ENCODE assay signal across 16 cellular contexts in genomic region chr4:772776-773175, GRCh38. TPM values are rescaled to one million over a fixed set of nuclear protein-coding genes. Genes with fewer than 3 reads are reported as not detected.
DNase-seq lines count a peak whose midpoint lies in the region; ATAC-seq and TF ChIP-seq lines count a peak whose summit lies in the region.
"Had no signal": no experiment of that assay in that cellular context is flagged by ENCODE, and none has a peak within 500 bp of the region (broad histone marks: within the 10 kb centered on the region; RNA-seq: fewer than 3 reads in every experiment).

No MANE protein-coding gene starts in this region.

- H3K27ac Mint-ChIP-seq in glutamatergic neuron (ENCODE audit: unreplicated experiment): peak overlapping the region; percentile 77
- H3K27ac Mint-ChIP-seq in mesothelial cell of epicardium: no peak overlapping the region
- no peak overlapping the region for H3K27ac Mint-ChIP-seq in endothelial cell (ENCODE audit: unreplicated experiment)
- H3K27ac Mint-ChIP-seq: H9 had no signal

- TF ChIP-seq CTCF in breast epithelium (IDR thresholded peaks at IDR 0.05) (no peak), mammary epithelial cell (conservative IDR thresholded peaks at IDR 0.05 in 1 of 2, IDR thresholded peaks at IDR 0.05 in 1 of 2; ENCODE audit: extremely low read depth in 1 of 2, insufficient read depth in 1 of 2, low read depth in 1 of 2, low read length in 2 of 2) (no peak), glutamatergic neuron (IDR thresholded peaks at IDR 0.05; ENCODE audit: partially characterized antibody, unreplicated experiment) (no peak), mucosa of descending colon (IDR thresholded peaks at IDR 0.05) (no peak), upper lobe of right lung (IDR thresholded peaks at IDR 0.05) (no peak), PC-9 (conservative IDR thresholded peaks at IDR 0.05) (no peak), mesothelial cell of epicardium (IDR thresholded peaks at IDR 0.05; ENCODE audit: unreplicated experiment) (no peak), endothelial cell (IDR thresholded peaks at IDR 0.05; ENCODE audit: unreplicated experiment) (no peak)

- H3K4me1 ChIP-seq in breast epithelium (peaks cover 0 to 3% of the 10 kb centered on the region in 2 donors), mammary epithelial cell (ENCODE audit: insufficient read depth, low read length) (no peaks in the 10 kb centered on the region), mucosa of descending colon (ENCODE audit: low read depth) (peaks cover 5% of the 10 kb centered on the region), upper lobe of right lung (peaks cover 14% of the 10 kb centered on the region), PC-9 (replicated peaks; ENCODE audit: insufficient read depth) (no peaks in the 10 kb centered on the region)

- H3K27me3 ChIP-seq in breast epithelium: no peaks in the 10 kb centered on the region
- H3K27me3 ChIP-seq in mammary epithelial cell (ENCODE audit: insufficient read depth, low read length): no peaks in the 10 kb centered on the region
- H3K27me3 ChIP-seq in upper lobe of right lung: no peaks in the 10 kb centered on the region
- H3K27me3 ChIP-seq in PC-9 (ENCODE audit: insufficient read depth, low read depth): no peaks in the 10 kb centered on the region

- WGBS in mammary epithelial cell (ENCODE audit: low coverage, missing lambda C conversion rate): 79% methylated on average over 4 of the region's 8 CpGs

- H3K79me2 ChIP-seq in mammary epithelial cell (ENCODE audit: insufficient read depth, low read length) (peaks cover 86% of the 10 kb centered on the region), PC-9 (ENCODE audit: low read depth) (peaks cover 56% of the 10 kb centered on the region)

- no peaks in the 10 kb centered on the region for H3K36me3 ChIP-seq in breast epithelium
- H3K36me3 ChIP-seq in mammary epithelial cell (ENCODE audit: insufficient read depth, low read length): peaks cover 20% of the 10 kb centered on the region
- H3K36me3 ChIP-seq in mucosa of descending colon (ENCODE audit: low read depth): no peaks in the 10 kb centered on the region
- peaks cover 68% of the 10 kb centered on the region for H3K36me3 ChIP-seq in upper lobe of right lung
- H3K36me3 ChIP-seq in PC-9 (ENCODE audit: low read depth): peaks cover 36% of the 10 kb centered on the region

- no peak for DNase-seq in breast epithelium (ENCODE audit: low spot score in 2 of 2)
- no peak for DNase-seq in mammary epithelial cell
- DNase-seq in glutamatergic neuron: no peak
- DNase-seq in mucosa of descending colon: peak in 1 of 3 donors; percentile 21
- no peak for DNase-seq in upper lobe of right lung
- no peak for DNase-seq in PC-9
- DNase-seq in mesothelial cell of epicardium (ENCODE audit: low spot score in 2 of 2, unreplicated experiment in 2 of 2): no peak
- DNase-seq in endothelial cell (ENCODE audit: low spot score): no peak
- DNase-seq: activated CD4-positive, CD25-positive, alpha-beta regulatory T cell treated with anti-CD3 and anti-CD28 coated beads, Interleukin-2, amount 50 U/mL, for 72 hours; C1 segment of cervical spinal cord; H9; NCI-H1092 treated with DMSO at 0.1 percent for 48 hours; NCI-H2081; NCI-H446 treated with DMSO at 0.1 percent for 48 hours; stimulated activated CD4-positive, alpha-beta T cell treated with anti-CD3 and anti-CD28 coated beads, Interleukin-12 subunit alpha, Interleukin-12 subunit beta, amount 100 ng/mL, for 4 hours had no signal

- H3K27me3 Mint-ChIP-seq in glutamatergic neuron (ENCODE audit: unreplicated experiment): peaks cover 14% of the 10 kb centered on the region
- no peaks in the 10 kb centered on the region for H3K27me3 Mint-ChIP-seq in mesothelial cell of epicardium (ENCODE audit: low read depth)
- H3K27me3 Mint-ChIP-seq in endothelial cell (ENCODE audit: unreplicated experiment): peaks cover 6% of the 10 kb centered on the region

- H3K9me2 ChIP-seq in PC-9 (ENCODE audit: insufficient read depth): no peaks in the 10 kb centered on the region

- H3K4me1 Mint-ChIP-seq in glutamatergic neuron (ENCODE audit: low read depth, unreplicated experiment): peaks cover 27% of the 10 kb centered on the region
- peaks cover 8% of the 10 kb centered on the region for H3K4me1 Mint-ChIP-seq in mesothelial cell of epicardium
- H3K4me1 Mint-ChIP-seq in endothelial cell (ENCODE audit: unreplicated experiment): peaks cover 15% of the 10 kb centered on the region

- H3K4me3 ChIP-seq in breast epithelium (peak overlapping the region in 1 of 3 donors; percentile 21), mammary epithelial cell (replicated peaks in 1 of 3; ENCODE audit: insufficient read depth in 1 of 3, low read depth in 2 of 3, low read length in 3 of 3) (no peak overlapping the region), mucosa of descending colon (no peak overlapping the region), upper lobe of right lung (no peak overlapping the region), PC-9 (no peak overlapping the region)

- H3K27ac ChIP-seq in breast epithelium (peak overlapping the region; percentile 54 to 66), mammary epithelial cell (ENCODE audit: insufficient read depth, low read depth, low read length) (no peak overlapping the region), upper lobe of right lung (no peak overlapping the region), PC-9 (no peak overlapping the region)

- dilution Hi-C loops in mammary epithelial cell (cut with HindIII; ENCODE audit: low sequenced_read_pairs): no loop called here

- H3K4me3 Mint-ChIP-seq in glutamatergic neuron (ENCODE audit: unreplicated experiment) (peak overlapping the region; percentile 25), mesothelial cell of epicardium (no peak overlapping the region), endothelial cell (ENCODE audit: unreplicated experiment) (no peak overlapping the region)
- H3K4me3 Mint-ChIP-seq: H9 had no signal

- H3K9ac ChIP-seq in mammary epithelial cell (ENCODE audit: insufficient read depth, low read length): no peak overlapping the region

- peaks cover 52% of the 10 kb centered on the region for H3F3A ChIP-seq in PC-9 (ENCODE audit: insufficient read depth, low read depth)

- H3K36me3 Mint-ChIP-seq in glutamatergic neuron (ENCODE audit: unreplicated experiment) (peaks cover 32% of the 10 kb centered on the region), mesothelial cell of epicardium (peaks cover 36% of the 10 kb centered on the region), endothelial cell (ENCODE audit: low read depth, unreplicated experiment) (peaks cover 48% of the 10 kb centered on the region)

- H3K9me3 ChIP-seq in breast epithelium (no peaks in the 10 kb centered on the region), mammary epithelial cell (replicated peaks; ENCODE audit: insufficient read depth, low read length) (no peaks in the 10 kb centered on the region), mucosa of descending colon (no peaks in the 10 kb centered on the region), upper lobe of right lung (no peaks in the 10 kb centered on the region), PC-9 (ENCODE audit: insufficient read depth, low read depth) (no peaks in the 10 kb centered on the region)

- no peak overlapping the region for H3K4me2 ChIP-seq in mammary epithelial cell (ENCODE audit: insufficient read depth, low read depth, low read length)
- H3K4me2 ChIP-seq in PC-9: no peak overlapping the region

- H2AFZ ChIP-seq in mammary epithelial cell (ENCODE audit: low read depth, low read length) (no peak overlapping the region), PC-9 (no peak overlapping the region)

- no TSS peak for BruUV-seq in mammary epithelial cell (replicated peaks; lab: Mats Ljungman, UMichigan)
- no TSS peak for BruUV-seq in PC-9 (replicated peaks; lab: Mats Ljungman, UMichigan)

- H4K20me1 ChIP-seq in mammary epithelial cell (ENCODE audit: insufficient read depth, low read length) (peaks cover 7% of the 10 kb centered on the region), PC-9 (ENCODE audit: insufficient read depth) (peaks cover 96% of the 10 kb centered on the region)

- H3K9me3 Mint-ChIP-seq in glutamatergic neuron (ENCODE audit: unreplicated experiment) (peaks cover 22% of the 10 kb centered on the region), mesothelial cell of epicardium (no peaks in the 10 kb centered on the region), endothelial cell (ENCODE audit: unreplicated experiment) (no peaks in the 10 kb centered on the region)
- H3K9me3 Mint-ChIP-seq: H9 had no signal

- ATAC-seq in mucosa of descending colon (peak; percentile 36), upper lobe of right lung (peak; percentile 15)

- TF ChIP-seq POLR2A in breast epithelium (IDR thresholded peaks at IDR 0.05): no peak

- in situ Hi-C loops in mammary epithelial cell (cut with MboI; ENCODE audit: low sequenced_read_pairs in 2 of 2): no loop called here

- POLR2A ChIA-PET in PC-9 (lab: Charles Lee; ENCODE audit: unreplicated experiment): no interaction called here

- intact Hi-C loops in breast epithelium (cut with DNase I; ENCODE audit: low total_unique reads) (no loop called here), mammary epithelial cell (cut with micrococcal nuclease) (loop anchor here (1.0 kb wide), 1 partner anchor 9 kb away; no protein-coding TSS in a partner anchor), mucosa of descending colon (cut with DNase I, micrococcal nuclease) (no loop called here), upper lobe of right lung (cut with DNase I) (no loop called here), PC-9 (cut with micrococcal nuclease; ENCODE audit: unreplicated experiment) (no loop called here)

- CTCF ChIA-PET in mammary epithelial cell (lab: Charles Lee; ENCODE audit: low non-redundant PET) (no interaction called here), PC-9 (lab: Charles Lee) (no interaction called here)

RNA-seq across cellular contexts. Expression of gene CPLX1, which starts 53.2 kb away (rescaled TPM):
- total RNA-seq in breast epithelium: 1 to 10 TPM in 2 of 3 donors, under 1 TPM in 1; 0.16 to 2.6 (median 1.2) TPM
- 1 to 10 TPM in 1 of 2 donors, not detected in 1; 1.1 TPM for total RNA-seq in mammary epithelial cell
- polyA plus RNA-seq in mammary epithelial cell: 0.22 TPM
- polyA minus RNA-seq in mammary epithelial cell: not detected
- total RNA-seq in glutamatergic neuron (ENCODE audit: unreplicated experiment): 115 TPM
- 1 to 10 TPM; 1.9 to 3.4 (median 2.7) TPM for total RNA-seq in mucosa of descending colon
- 5.2 TPM for total RNA-seq in upper lobe of right lung
- total RNA-seq in PC-9 (2021): 2.2 and 3.9 TPM in 2 replicates
- 4.5 to 4.7 TPM (median 4.6 TPM) in 3 replicates for total RNA-seq in mesothelial cell of epicardium
- 0.46 TPM for total RNA-seq in endothelial cell (ENCODE audit: unreplicated experiment)
- total RNA-seq: LHCN-M2 had no signal

Comparison
In these comparisons a context has a peak if more than half of its experiments do, and no peak if none do; other contexts are left out.
1. H3K27ac ChIP-seq: peak in breast epithelium (2 of 2); none in mammary epithelial cell (single experiment), upper lobe of right lung (single experiment) and PC-9 (single experiment).
2. RNA of gene CPLX1, which starts 53.2 kb away (total RNA-seq): 115 TPM in glutamatergic neuron (single experiment); 5.2 TPM in upper lobe of right lung (single experiment), 4.5 to 4.7 TPM in mesothelial cell of epicardium, 2.2 to 3.9 TPM in PC-9, 1.9 to 3.4 TPM in mucosa of descending colon, 0.16 to 2.6 TPM in breast epithelium, 1.1 TPM in mammary epithelial cell and 0.46 TPM in endothelial cell (single experiment); every median in the first group is over 10 times any median in the second.